Comparison of ENCODE assay signal across 9 cellular contexts in the genomic region with DNA sequence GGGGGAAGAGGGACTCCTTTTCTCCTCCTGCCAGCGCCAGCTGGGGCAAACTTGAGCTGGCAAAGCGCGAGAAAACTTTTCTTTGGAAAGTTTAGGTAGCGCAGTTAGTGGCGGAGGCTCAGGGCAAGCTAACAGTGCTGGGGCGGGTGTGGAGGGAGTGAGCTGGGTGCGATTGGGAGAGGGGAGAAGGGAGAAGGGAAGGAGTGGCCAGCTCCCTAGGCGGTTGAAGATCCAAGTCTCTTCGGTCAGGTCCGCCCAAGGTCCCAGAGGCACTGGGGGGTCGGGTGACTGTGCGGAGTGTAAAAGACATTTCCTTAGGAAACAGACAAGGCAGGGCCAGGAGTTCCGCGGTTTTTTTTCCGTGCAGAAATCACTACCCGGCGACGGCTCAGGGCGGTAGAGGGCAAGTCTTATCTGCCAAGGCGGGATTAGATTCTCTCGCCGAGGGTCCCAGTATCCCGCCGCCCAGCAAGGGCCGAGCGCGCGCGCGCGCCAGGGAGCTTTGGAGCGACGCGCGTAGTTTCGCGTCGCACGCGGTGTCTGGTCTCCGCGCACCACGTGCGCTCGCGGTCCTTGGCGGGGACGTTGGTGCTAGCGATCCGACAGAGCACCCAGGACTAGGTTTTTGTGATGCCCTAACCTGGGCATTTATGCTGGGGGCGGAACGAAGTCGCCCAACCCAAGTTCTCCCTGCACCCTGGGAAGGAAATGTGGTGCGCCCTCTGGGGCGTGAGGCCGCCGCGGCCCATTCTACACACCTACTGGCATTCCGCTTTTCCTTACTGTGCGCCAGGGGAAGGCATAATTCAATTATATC. TPM values are rescaled to one million over a fixed set of nuclear protein-coding genes. Genes with fewer than 3 reads are reported as not detected.
DNase-seq lines count a peak whose midpoint lies in the region; ATAC-seq and TF ChIP-seq lines count a peak whose summit lies in the region.
"Had no signal": no experiment of that assay in that cellular context is flagged by ENCODE, and none has a peak within 500 bp of the region (broad histone marks: within the 10 kb centered on the region; RNA-seq: fewer than 3 reads in every experiment).

No MANE protein-coding gene starts in this region.

- H3K27me3 Mint-ChIP-seq in IgD-negative memory B cell, result peaks cover 58% of the 10 kb centered on the region
- peaks cover 42 to 60% of the 10 kb centered on the region in 2 donors for H3K27me3 Mint-ChIP-seq in stimulated activated naive B cell treated with anti-CD40 and anti-IgM and Interleukin-4, amounts not matched to agents 10 μg/mL and 1 μg/mL and 100 μg/mL, for 72 hours

- no peak for TF ChIP-seq CTCF in GM10266 (IDR thresholded peaks at IDR 0.05; ENCODE audit: control insufficient read depth, insufficient read depth, low read depth, missing control alignments)

- peak overlapping the region in 1 of 4 donors; percentile 40 for H3K4me3 Mint-ChIP-seq in IgD-negative memory B cell
- peak overlapping the region in 1 of 2 donors; percentile 7 for H3K4me3 Mint-ChIP-seq in stimulated activated naive B cell treated with anti-CD40 and anti-IgM and Interleukin-4, amounts not matched to agents 10 μg/mL and 1 μg/mL and 100 μg/mL, for 72 hours

- H3K27ac Mint-ChIP-seq in IgD-negative memory B cell, result peak overlapping the region in 2 of 3 donors; percentile 31 to 78
- peak overlapping the region; percentile 51 for H3K27ac Mint-ChIP-seq in stimulated activated naive B cell treated with anti-CD40 and anti-IgM and Interleukin-4, amounts not matched to agents 10 μg/mL and 1 μg/mL and 100 μg/mL, for 72 hours

- peak; percentile 55 for DNase-seq in kidney tubule cell (ENCODE audit: low spot score)
- no peak for DNase-seq in stimulated activated naive B cell treated with anti-CD40 and anti-IgM and Interleukin-4, amounts not matched to agents 10 μg/mL and 1 μg/mL and 100 μg/mL, for 72 hours
- DNase-seq in GM10266 (ENCODE audit: extremely low spot score), result no peak

- no peaks in the 10 kb centered on the region for H3K36me3 Mint-ChIP-seq in IgD-negative memory B cell
- H3K36me3 Mint-ChIP-seq in stimulated activated naive B cell treated with anti-CD40 and anti-IgM and Interleukin-4, amounts not matched to agents 10 μg/mL and 1 μg/mL and 100 μg/mL, for 72 hours, result peaks cover 0 to 1% of the 10 kb centered on the region in 2 donors

- peak overlapping the region; percentile 70 for H3K27ac ChIP-seq in cingulate gyrus (ENCODE audit: low read depth, low read length)
- H3K27ac ChIP-seq: SK-N-MC had no signal

- H3K4me1 Mint-ChIP-seq in IgD-negative memory B cell, result peaks cover 2 to 14% (median 5%) of the 10 kb centered on the region in 3 donors
- peaks cover 12 to 14% of the 10 kb centered on the region in 2 donors for H3K4me1 Mint-ChIP-seq in stimulated activated naive B cell treated with anti-CD40 and anti-IgM and Interleukin-4, amounts not matched to agents 10 μg/mL and 1 μg/mL and 100 μg/mL, for 72 hours

- ATAC-seq in stimulated activated naive B cell treated with anti-CD40 and anti-IgM and Interleukin-4, amounts not matched to agents 10 μg/mL and 1 μg/mL and 100 μg/mL, for 72 hours (replicated peaks), result no peak
- ATAC-seq in HG02840 (IDR thresholded peaks at IDR 0.05; ENCODE audit: low FRiP score, unreplicated experiment) (no peak), HG03108 (IDR thresholded peaks at IDR 0.05; ENCODE audit: unreplicated experiment) (no peak), GM21515 (IDR thresholded peaks at IDR 0.05; ENCODE audit: unreplicated experiment) (no peak)

- peaks cover 0 to 4% (median 0%) of the 10 kb centered on the region in 3 donors for H3K9me3 Mint-ChIP-seq in IgD-negative memory B cell
- H3K9me3 Mint-ChIP-seq in stimulated activated naive B cell treated with anti-CD40 and anti-IgM and Interleukin-4, amounts not matched to agents 10 μg/mL and 1 μg/mL and 100 μg/mL, for 72 hours, result no peaks in the 10 kb centered on the region

RNA-seq across cellular contexts. Expression of a gene that starts 33.7 kb away (rescaled TPM):
- polyA plus RNA-seq in IgD-negative memory B cell, result not detected
